ENCODE assay signal across 1 cellular context in genomic region chr13:46562152-46562551, GRCh38.
TF ChIP-seq lines count a peak whose summit lies in the region.

No MANE protein-coding gene starts in this region.

TF ChIP-seq in GM23338, 12 proteins besides CTCF, POLR2A, EP300 and RAD21 (continued from another document):
- TF ChIP-seq ZNF462 (CRISPR knock-in tag; IDR thresholded peaks at IDR 0.05): no peak
- no peak for TF ChIP-seq POLR2AphosphoS5 (IDR thresholded peaks at IDR 0.05; ENCODE audit: low read depth)
- no peak for TF ChIP-seq REST (IDR thresholded peaks at IDR 0.05; ENCODE audit: unreplicated experiment)
- no peak for TF ChIP-seq STAT1 (IDR thresholded peaks at IDR 0.05; ENCODE audit: unreplicated experiment)
- no peak for TF ChIP-seq CREB1 (CRISPR knock-in tag; IDR thresholded peaks at IDR 0.05; ENCODE audit: low read depth)
- no peak for TF ChIP-seq ETS1 (IDR thresholded peaks at IDR 0.05)
- no peak for TF ChIP-seq ZNF114 (CRISPR knock-in tag; IDR thresholded peaks at IDR 0.05)
- TF ChIP-seq EZH2phosphoT487 (IDR thresholded peaks at IDR 0.05; ENCODE audit: unreplicated experiment): no peak
